Comparison of ENCODE assay signal across 30 cellular contexts in the genomic region with DNA sequence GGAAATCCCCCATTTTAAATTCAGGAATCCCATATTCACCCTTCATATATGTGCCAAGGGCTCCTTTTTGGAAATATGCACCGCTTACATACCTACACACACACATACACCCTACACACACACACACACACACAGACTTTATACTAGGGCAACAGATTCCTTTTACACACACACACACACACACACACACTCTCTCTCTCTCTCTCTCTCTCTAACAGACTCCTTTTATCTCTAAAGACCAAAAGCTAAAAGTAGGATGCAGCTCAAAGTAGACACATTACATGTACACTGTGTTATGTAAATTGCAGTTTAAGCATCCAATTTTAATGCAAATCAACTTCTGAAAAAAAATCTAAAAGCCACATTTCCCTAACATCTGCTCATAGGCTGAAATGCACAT.
"Had no signal": no experiment of that assay in that cellular context is flagged by ENCODE, and none has a peak within 500 bp of the region (broad histone marks: within the 10 kb centered on the region; RNA-seq: fewer than 3 reads in every experiment).

No MANE protein-coding gene starts in this region.

- H3K27me3 Mint-ChIP-seq: dendritic cell treated with granulocyte-macrophage colony-stimulating factor and Interleukin-4, amounts not matched to agents 40 ng/mL and 50 ng/mL, for 4 days; naive B cell; stimulated activated naive CD8-positive, alpha-beta T cell treated with anti-CD3 and anti-CD28 coated beads, Interleukin-15, amount 100 ng/mL, for 72 hours had no signal

- H3K4me1 ChIP-seq: colonic mucosa, esophagus muscularis mucosa, foreskin keratinocyte, gastroesophageal sphincter, left ventricle myocardium inferior, lower lobe of right lung, prostate gland, right atrium auricular region, thyroid gland, vagina had no signal

- H3K36me3 ChIP-seq: colonic mucosa, esophagus muscularis mucosa, gastroesophageal sphincter, heart left ventricle, left ventricle myocardium inferior, lower lobe of right lung, neural progenitor cell, prostate gland, right atrium auricular region, thyroid gland, vagina had no signal

- DNase-seq: colonic mucosa; effector CD8-positive, alpha-beta T cell; endodermal cell; foreskin keratinocyte; heart left ventricle; left cardiac atrium; left ventricle myocardium inferior; lower lobe of right lung; mucosa of descending colon; naive B cell; stimulated activated CD4-positive, alpha-beta T cell treated with anti-CD3 and anti-CD28 coated beads, Interleukin-12 subunit alpha, Interleukin-12 subunit beta, amount 100 ng/mL, for 4 hours; stimulated activated CD4-positive, alpha-beta T cell treated with anti-CD3 and anti-CD28 coated beads, Interleukin-1b, Interleukin-23, amount 100 ng/mL, for 48 hours; stimulated activated CD4-positive, alpha-beta T cell treated with anti-CD3 and anti-CD28 coated beads, Interleukin-4, amount 100 ng/mL, for 1 hour; stimulated activated CD8-positive, alpha-beta memory T cell treated with anti-CD3 and anti-CD28 coated beads, Interleukin-4, amount 100 ng/mL, for 48 hours; stimulated activated naive CD4-positive, alpha-beta T cell; stimulated activated naive CD8-positive, alpha-beta T cell treated with anti-CD3 and anti-CD28 coated beads, Interleukin-15, amount 100 ng/mL, for 72 hours; thyroid gland; trophoblast cell had no signal

- H3K4me3 ChIP-seq: colonic mucosa, esophagus muscularis mucosa, gastroesophageal sphincter, heart left ventricle, hepatocyte, left ventricle myocardium inferior, lower lobe of right lung, mucosa of descending colon, neural progenitor cell, prostate gland, right atrium auricular region, smooth muscle cell, thyroid gland, vagina had no signal

- H2AFZ ChIP-seq: hepatocyte, neural progenitor cell had no signal

- H3K36me3 Mint-ChIP-seq: mesothelial cell of epicardium; naive B cell; natural killer cell treated with Interleukin-12 subunit alpha and Interleukin-12 subunit beta and Interleukin-15 and Interleukin-18, amount 100 ng/mL, for 72 hours; neural progenitor cell had no signal

- ATAC-seq: foreskin keratinocyte; gastroesophageal sphincter; left cardiac atrium; lower lobe of right lung; mucosa of descending colon; natural killer cell treated with Interleukin-12 subunit alpha and Interleukin-12 subunit beta and Interleukin-15 and Interleukin-18, amount 100 ng/mL, for 72 hours; sciatic nerve; stimulated activated naive CD8-positive, alpha-beta T cell treated with anti-CD3 and anti-CD28 coated beads, Interleukin-15, amount 100 ng/mL, for 72 hours had no signal

- H3K27ac Mint-ChIP-seq: dendritic cell treated with granulocyte-macrophage colony-stimulating factor and Interleukin-4, amounts not matched to agents 40 ng/mL and 50 ng/mL, for 4 days; endodermal cell; mesothelial cell of epicardium; natural killer cell treated with Interleukin-12 subunit alpha and Interleukin-12 subunit beta and Interleukin-15 and Interleukin-18, amount 100 ng/mL, for 72 hours; neural progenitor cell had no signal

- H3K4me3 Mint-ChIP-seq: dendritic cell treated with granulocyte-macrophage colony-stimulating factor and Interleukin-4, amounts not matched to agents 40 ng/mL and 50 ng/mL, for 4 days; endodermal cell; mesothelial cell of epicardium; naive B cell; natural killer cell treated with Interleukin-12 subunit alpha and Interleukin-12 subunit beta and Interleukin-15 and Interleukin-18, amount 100 ng/mL, for 72 hours; neural progenitor cell; stimulated activated naive CD8-positive, alpha-beta T cell treated with anti-CD3 and anti-CD28 coated beads, Interleukin-15, amount 100 ng/mL, for 72 hours had no signal

- H3K4me1 Mint-ChIP-seq: mesothelial cell of epicardium, naive B cell had no signal

- H3K4me2 ChIP-seq: hepatocyte, neural progenitor cell, smooth muscle cell had no signal

- H3K79me2 ChIP-seq: hepatocyte had no signal

- H3K27ac ChIP-seq: colonic mucosa, esophagus muscularis mucosa, foreskin keratinocyte, gastroesophageal sphincter, heart left ventricle, hepatocyte, left ventricle myocardium inferior, lower lobe of right lung, neural progenitor cell, prostate gland, right atrium auricular region, thyroid gland, vagina had no signal

- H3K9me3 Mint-ChIP-seq: dendritic cell treated with granulocyte-macrophage colony-stimulating factor and Interleukin-4, amounts not matched to agents 40 ng/mL and 50 ng/mL, for 4 days; endodermal cell; mesothelial cell of epicardium; naive B cell; natural killer cell treated with Interleukin-12 subunit alpha and Interleukin-12 subunit beta and Interleukin-15 and Interleukin-18, amount 100 ng/mL, for 72 hours; neural progenitor cell; stimulated activated naive CD8-positive, alpha-beta T cell treated with anti-CD3 and anti-CD28 coated beads, Interleukin-15, amount 100 ng/mL, for 72 hours had no signal

- H3K27me3 ChIP-seq: colonic mucosa, esophagus muscularis mucosa, foreskin keratinocyte, gastroesophageal sphincter, heart left ventricle, neural progenitor cell, right atrium auricular region, thyroid gland, vagina had no signal
